ENCODE assay signal across 2 cellular contexts in genomic region chr4:189787216-189788031, GRCh38.
TF ChIP-seq lines count a peak whose summit lies in the region.

No MANE protein-coding gene starts in this region.

TF ChIP-seq in IMR-90, 13 proteins besides CTCF, POLR2A, EP300 and RAD21:
- TF ChIP-seq CEBPB (IDR thresholded peaks at IDR 0.05; ENCODE audit: low read depth, low read length) (no peak), FOS (IDR thresholded peaks at IDR 0.05; ENCODE audit: low read depth, low read length) (no peak), BHLHE40 (IDR thresholded peaks at IDR 0.05; ENCODE audit: low read depth, low read length) (no peak), RCOR1 (IDR thresholded peaks at IDR 0.05; ENCODE audit: insufficient replicate concordance, low read length) (no peak)

TF ChIP-seq in WTC11, 78 proteins besides CTCF, POLR2A, EP300 and RAD21:
- TF ChIP-seq ZNF425 (CRISPR knock-in tag; conservative IDR thresholded peaks at IDR 0.05): no peak
- TF ChIP-seq ATF6 (CRISPR knock-in tag; IDR thresholded peaks at IDR 0.05): no peak
- TF ChIP-seq ZBTB43 (CRISPR knock-in tag; IDR thresholded peaks at IDR 0.05): peak; percentile 76; the same call in 1 of the 2 replicates
- TF ChIP-seq GABPB1 (CRISPR knock-in tag; IDR thresholded peaks at IDR 0.05): peak; percentile 81
